ENCODE assay signal across 31 cellular contexts in genomic region chr6:138925806-138926205, GRCh38.
"Had no signal": no experiment of that assay in that cellular context is flagged by ENCODE, and none has a peak within 500 bp of the region (broad histone marks: within the 10 kb centered on the region; RNA-seq: fewer than 3 reads in every experiment).

No MANE protein-coding gene starts in this region.

- H3K4me2 ChIP-seq: neural progenitor cell, smooth muscle cell had no signal

- H3K4me1 ChIP-seq: neural progenitor cell, parathyroid adenoma, psoas muscle, spleen, suprapubic skin, testis, tibial artery, upper lobe of left lung, vagina had no signal

- H3K27me3 Mint-ChIP-seq: progenitor cell of endocrine pancreas; stimulated activated memory B cell treated with anti-CD40 and anti-IgM and Interleukin-4, amounts not matched to agents 10 μg/mL and 1 μg/mL and 100 μg/mL, for 72 hours; stimulated activated naive CD8-positive, alpha-beta T cell treated with anti-CD3 and anti-CD28 coated beads, Interleukin-15, amount 100 ng/mL, for 72 hours had no signal

- H3K79me2 ChIP-seq: parathyroid adenoma had no signal

- H3K9me3 Mint-ChIP-seq: natural killer cell; nephron; neural progenitor cell; stimulated activated memory B cell treated with anti-CD40 and anti-IgM and Interleukin-4, amounts not matched to agents 10 μg/mL and 1 μg/mL and 100 μg/mL, for 72 hours; stimulated activated naive CD8-positive, alpha-beta T cell treated with anti-CD3 and anti-CD28 coated beads, Interleukin-15, amount 100 ng/mL, for 72 hours had no signal

- FAIRE-seq: urothelium cell line had no signal

- H3K9ac ChIP-seq: neural progenitor cell, parathyroid adenoma had no signal

- H3K4me3 ChIP-seq: neural progenitor cell, ovary, psoas muscle, skin epidermis, smooth muscle cell, spleen, suprapubic skin, testis, tibial artery, upper lobe of left lung, vagina had no signal

- H3K36me3 Mint-ChIP-seq: natural killer cell had no signal

- H3K36me3 ChIP-seq: ovary had no signal

- ATAC-seq: natural killer cell; psoas muscle; right cardiac atrium; sciatic nerve; stimulated activated memory B cell treated with anti-CD40 and anti-IgM and Interleukin-4, amounts not matched to agents 10 μg/mL and 1 μg/mL and 100 μg/mL, for 72 hours; stimulated activated naive CD8-positive, alpha-beta T cell treated with anti-CD3 and anti-CD28 coated beads, Interleukin-15, amount 100 ng/mL, for 72 hours; stimulated activated naive CD8-positive, alpha-beta T cell treated with anti-CD3 and anti-CD28 coated beads, Interleukin-15, Interleukin-2, amounts not matched to agents 100 U/mL and 50 U/mL, for 24 hours had no signal

- H3K4me1 Mint-ChIP-seq: natural killer cell; nephron; stimulated activated memory B cell treated with anti-CD40 and anti-IgM and Interleukin-4, amounts not matched to agents 10 μg/mL and 1 μg/mL and 100 μg/mL, for 72 hours; stimulated activated naive CD8-positive, alpha-beta T cell treated with anti-CD3 and anti-CD28 coated beads, Interleukin-15, amount 100 ng/mL, for 72 hours had no signal

- H3K9me3 ChIP-seq: ovary, psoas muscle, spleen, suprapubic skin, testis, tibial artery, upper lobe of left lung, vagina had no signal

- H3K27ac ChIP-seq: neural progenitor cell, ovary, parathyroid adenoma, psoas muscle, skin epidermis, spleen, suprapubic skin, testis, tibial artery, upper lobe of left lung, vagina had no signal

- H2AFZ ChIP-seq: neural progenitor cell, parathyroid adenoma had no signal

- DNase-seq: natural killer cell; occipital lobe; ovary; posterior cingulate gyrus; psoas muscle; right cardiac atrium; spleen; stimulated activated CD4-positive, alpha-beta T cell treated with anti-CD3 and anti-CD28 coated beads, Interleukin-12 subunit alpha, Interleukin-12 subunit beta, amount 100 ng/mL, for 4 hours; stimulated activated CD4-positive, alpha-beta T cell treated with anti-CD3 and anti-CD28 coated beads, Interleukin-1b, Interleukin-23, amount 100 ng/mL, for 48 hours; stimulated activated CD4-positive, alpha-beta T cell treated with anti-CD3 and anti-CD28 coated beads, Interleukin-4, amount 100 ng/mL, for 1 hour; stimulated activated CD4-positive, alpha-beta T cell treated with anti-CD3 and anti-CD28 coated beads, Interleukin-4, amount 100 ng/mL, for 4 hours; stimulated activated CD8-positive, alpha-beta memory T cell treated with anti-CD3 and anti-CD28 coated beads, Interleukin-4, amount 100 ng/mL, for 48 hours; stimulated activated naive CD4-positive, alpha-beta T cell; stimulated activated naive CD8-positive, alpha-beta T cell treated with anti-CD3 and anti-CD28 coated beads, Interleukin-15, amount 100 ng/mL, for 72 hours; stimulated activated naive CD8-positive, alpha-beta T cell treated with anti-CD3 and anti-CD28 coated beads, Interleukin-15, Interleukin-2, amounts not matched to agents 100 U/mL and 50 U/mL, for 24 hours; substantia nigra; testis; tibial artery; trophoblast cell; upper lobe of left lung had no signal

- H3K27ac Mint-ChIP-seq: natural killer cell; neural progenitor cell; progenitor cell of endocrine pancreas; stimulated activated memory B cell treated with anti-CD40 and anti-IgM and Interleukin-4, amounts not matched to agents 10 μg/mL and 1 μg/mL and 100 μg/mL, for 72 hours; stimulated activated naive CD8-positive, alpha-beta T cell treated with anti-CD3 and anti-CD28 coated beads, Interleukin-15, amount 100 ng/mL, for 72 hours had no signal

- H3K4me3 Mint-ChIP-seq: natural killer cell; nephron; neural progenitor cell; stimulated activated memory B cell treated with anti-CD40 and anti-IgM and Interleukin-4, amounts not matched to agents 10 μg/mL and 1 μg/mL and 100 μg/mL, for 72 hours; stimulated activated naive CD8-positive, alpha-beta T cell treated with anti-CD3 and anti-CD28 coated beads, Interleukin-15, amount 100 ng/mL, for 72 hours had no signal

- H3K27me3 ChIP-seq: neural progenitor cell, ovary, spleen, suprapubic skin, testis, tibial artery, upper lobe of left lung, vagina had no signal
